Comparison of ENCODE assay signal across 8 cellular contexts in genomic region chr4:27010334-27010940, GRCh38.
DNase-seq lines count a peak whose midpoint lies in the region; ATAC-seq, FAIRE-seq and TF ChIP-seq lines count a peak whose summit lies in the region.

No MANE protein-coding gene starts in this region.

- H3K9me3 ChIP-seq in vagina: no peaks in the 10 kb centered on the region

- intact Hi-C loops in vagina (cut with DNase I): no loop called here

- H3K4me3 ChIP-seq in vagina: no peak overlapping the region

- H3K36me3 ChIP-seq in vagina: no peaks in the 10 kb centered on the region

- TF ChIP-seq POLR2A in vagina (IDR thresholded peaks at IDR 0.05): no peak

- no peaks in the 10 kb centered on the region for H3K27me3 ChIP-seq in vagina

- DNase-seq in DMS114 treated with DMSO at 0.1 percent for 48 hours (lab: John Stamatoyannopoulos, UW; ENCODE audit: unreplicated experiment) (peak; percentile 46), HUDEP-2 (lab: John Stamatoyannopoulos, UW; ENCODE audit: unreplicated experiment in 76 of 76) (peak in 47 of 76 experiments; percentile 0 to 52 (median 20)), RKO (ENCODE audit: low spot score) (peak; percentile 83), frontal cortex (ENCODE audit: low spot score in 2 of 2) (peak; percentile 19 to 25), pons (ENCODE audit: low spot score) (peak; percentile 73), vagina (ENCODE audit: extremely low spot score in 2 of 2) (no peak)
- DNase-seq in activated T-helper 9 cell treated with anti-CD3 and anti-CD28 coated beads, Interleukin-2, amount 50 U/mL, for 16 hours (ENCODE audit: low read depth): peak; percentile 29

- FAIRE-seq in frontal cortex (lab: Jason Lieb, UNC): peak; percentile 69

- H3K4me1 ChIP-seq in vagina: peaks cover 15% of the 10 kb centered on the region

- TF ChIP-seq CTCF in vagina (IDR thresholded peaks at IDR 0.05): peak; percentile 75 to 90 (median 75)

- no peak overlapping the region for H3K27ac ChIP-seq in vagina

- ATAC-seq in GM21447 (IDR thresholded peaks at IDR 0.05; ENCODE audit: unreplicated experiment): peak; percentile 83

Comparison
In these comparisons a context has a peak if more than half of its experiments do, and no peak if none do; other contexts are left out.
1. DNase-seq: peak in DMS114 treated with DMSO at 0.1 percent for 48 hours (single experiment), HUDEP-2 (47 of 76), RKO (single experiment), activated T-helper 9 cell treated with anti-CD3 and anti-CD28 coated beads, Interleukin-2, amount 50 U/mL, for 16 hours (single experiment), frontal cortex (2 of 2) and pons (single experiment); none in vagina (0 of 2).